ENCODE assay signal across 8 cellular contexts in genomic region chr4:153465922-153466636, GRCh38. TPM values are rescaled to one million over a fixed set of nuclear protein-coding genes. Genes with fewer than 3 reads are reported as not detected.
DNase-seq lines count a peak whose midpoint lies in the region; ATAC-seq and TF ChIP-seq lines count a peak whose summit lies in the region.

A gene with protein sequence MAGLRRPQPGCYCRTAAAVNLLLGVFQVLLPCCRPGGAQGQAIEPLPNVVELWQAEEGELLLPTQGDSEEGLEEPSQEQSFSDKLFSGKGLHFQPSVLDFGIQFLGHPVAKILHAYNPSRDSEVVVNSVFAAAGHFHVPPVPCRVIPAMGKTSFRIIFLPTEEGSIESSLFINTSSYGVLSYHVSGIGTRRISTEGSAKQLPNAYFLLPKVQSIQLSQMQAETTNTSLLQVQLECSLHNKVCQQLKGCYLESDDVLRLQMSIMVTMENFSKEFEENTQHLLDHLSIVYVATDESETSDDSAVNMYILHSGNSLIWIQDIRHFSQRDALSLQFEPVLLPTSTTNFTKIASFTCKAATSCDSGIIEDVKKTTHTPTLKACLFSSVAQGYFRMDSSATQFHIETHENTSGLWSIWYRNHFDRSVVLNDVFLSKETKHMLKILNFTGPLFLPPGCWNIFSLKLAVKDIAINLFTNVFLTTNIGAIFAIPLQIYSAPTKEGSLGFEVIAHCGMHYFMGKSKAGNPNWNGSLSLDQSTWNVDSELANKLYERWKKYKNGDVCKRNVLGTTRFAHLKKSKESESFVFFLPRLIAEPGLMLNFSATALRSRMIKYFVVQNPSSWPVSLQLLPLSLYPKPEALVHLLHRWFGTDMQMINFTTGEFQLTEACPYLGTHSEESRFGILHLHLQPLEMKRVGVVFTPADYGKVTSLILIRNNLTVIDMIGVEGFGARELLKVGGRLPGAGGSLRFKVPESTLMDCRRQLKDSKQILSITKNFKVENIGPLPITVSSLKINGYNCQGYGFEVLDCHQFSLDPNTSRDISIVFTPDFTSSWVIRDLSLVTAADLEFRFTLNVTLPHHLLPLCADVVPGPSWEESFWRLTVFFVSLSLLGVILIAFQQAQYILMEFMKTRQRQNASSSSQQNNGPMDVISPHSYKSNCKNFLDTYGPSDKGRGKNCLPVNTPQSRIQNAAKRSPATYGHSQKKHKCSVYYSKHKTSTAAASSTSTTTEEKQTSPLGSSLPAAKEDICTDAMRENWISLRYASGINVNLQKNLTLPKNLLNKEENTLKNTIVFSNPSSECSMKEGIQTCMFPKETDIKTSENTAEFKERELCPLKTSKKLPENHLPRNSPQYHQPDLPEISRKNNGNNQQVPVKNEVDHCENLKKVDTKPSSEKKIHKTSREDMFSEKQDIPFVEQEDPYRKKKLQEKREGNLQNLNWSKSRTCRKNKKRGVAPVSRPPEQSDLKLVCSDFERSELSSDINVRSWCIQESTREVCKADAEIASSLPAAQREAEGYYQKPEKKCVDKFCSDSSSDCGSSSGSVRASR (N-terminal part only) (plus strand): TSS chr4:153466360. CDS start chr4:153466398, 38 bp downstream.

- peaks cover 33% of the 10 kb centered on the region for H3K4me1 Mint-ChIP-seq in chondrocyte (ENCODE audit: low read depth)

- TF ChIP-seq CTCF in 22Rv1 (IDR thresholded peaks at IDR 0.05) (0 out of 2 replicates have a peak, but pooled peaks have one; percentile 8), chondrocyte (IDR thresholded peaks at IDR 0.05) (peak; percentile 40)

- peak; percentile 14 for DNase-seq in NCI-H2196 treated with DMSO at 0.1 percent for 48 hours (lab: John Stamatoyannopoulos, UW; ENCODE audit: unreplicated experiment)
- DNase-seq in activated CD4-positive, CD25-positive, alpha-beta regulatory T cell treated with anti-CD3 and anti-CD28 coated beads, Interleukin-2, amount 50 U/mL, for 16 hours (ENCODE audit: low read depth, low spot score), result peak; percentile 44
- no peak for DNase-seq in chondrocyte (ENCODE audit: low spot score)
- peak; percentile 67 to 72 for DNase-seq in stimulated activated CD4-positive, alpha-beta T cell treated with anti-CD3 and anti-CD28 coated beads, Interleukin-2, amount 100 ng/mL, for 24 hours

- H3K27me3 Mint-ChIP-seq in chondrocyte (ENCODE audit: low read depth), result no peaks in the 10 kb centered on the region

- H3K27me3 ChIP-seq in layer of hippocampus (ENCODE audit: control insufficient read depth, insufficient read depth, low read length), result no peaks in the 10 kb centered on the region

- peak; percentile 25 for ATAC-seq in GM18517 (IDR thresholded peaks at IDR 0.05; ENCODE audit: unreplicated experiment)
- peak; percentile 40 for ATAC-seq in HG03039 (IDR thresholded peaks at IDR 0.05; ENCODE audit: unreplicated experiment)

- H3K27ac Mint-ChIP-seq in chondrocyte (ENCODE audit: unreplicated experiment), result peak within 1 kb of the TSS; percentile 58

- no peaks in the 10 kb centered on the region for H3K9me3 Mint-ChIP-seq in chondrocyte (ENCODE audit: low read depth)

- H3K27ac ChIP-seq in 22Rv1 (peak within 1 kb of the TSS; percentile 47), layer of hippocampus (ENCODE audit: low read depth, low read length) (peak within 1 kb of the TSS; percentile 46)

- no peaks in the 10 kb centered on the region for H3K36me3 Mint-ChIP-seq in chondrocyte (ENCODE audit: low read depth)

- peak within 1 kb of the TSS; percentile 80 for H3K4me3 Mint-ChIP-seq in chondrocyte (ENCODE audit: unreplicated experiment)

RNA-seq across cellular contexts. Expression of the gene that starts here (rescaled TPM):
- total RNA-seq in chondrocyte, result 6.6 to 10.2 TPM (median 8.4 TPM) in 3 replicates
